ENCODE assay signal across 11 cellular contexts in genomic region chr7:92131764-92132330, GRCh38. TPM values are rescaled to one million over a fixed set of nuclear protein-coding genes. Genes with fewer than 3 reads are reported as not detected.
DNase-seq lines count a peak whose midpoint lies in the region; ATAC-seq, FAIRE-seq and TF ChIP-seq lines count a peak whose summit lies in the region.
"Had no signal": no experiment of that assay in that cellular context is flagged by ENCODE, and none has a peak within 500 bp of the region (broad histone marks: within the 10 kb centered on the region; RNA-seq: fewer than 3 reads in every experiment).

No MANE protein-coding gene starts in this region.

- DNase-seq in A549 (ENCODE audit: low read depth in 1 of 2, low spot score in 1 of 2) (no peak), HEK293T (ENCODE audit: extremely low spot score) (no peak), hepatocyte (ENCODE audit: low spot score) (no peak), NCI-H446 (lab: John Stamatoyannopoulos, UW) (no peak)
- no peak for DNase-seq in activated T-helper 1 cell treated with anti-CD3 and anti-CD28 coated beads, Interleukin-12 subunit alpha, Interleukin-12 subunit beta, Interleukin-2, Interleukin-4 antibody, amounts not matched to agents 30 ng/mL and 10 ng/mL and 1 ng/mL, durations not matched to agents 14 hours and 24 hours and 36 hours (ENCODE audit: low spot score)
- no peak for DNase-seq in natural killer cell treated with Interleukin-12 subunit alpha and Interleukin-12 subunit beta and Interleukin-15 and Interleukin-18, amount 100 ng/mL, for 72 hours (ENCODE audit: low spot score)
- DNase-seq: NCI-H1105; stimulated activated naive CD4-positive, alpha-beta T cell had no signal

- ATAC-seq in A549 (no peak), GM18909 (IDR thresholded peaks at IDR 0.05; ENCODE audit: poor library complexity, unreplicated experiment) (no peak), HG02885 (IDR thresholded peaks at IDR 0.05; ENCODE audit: poor library complexity, unreplicated experiment) (no peak)
- no peak for ATAC-seq in natural killer cell treated with Interleukin-12 subunit alpha and Interleukin-12 subunit beta and Interleukin-15 and Interleukin-18, amount 100 ng/mL, for 72 hours

- no peak for TF ChIP-seq POLR2A in A549 (IDR thresholded peaks at IDR 0.05; ENCODE audit: low read length)

- H3K9me3 ChIP-seq in A549 = no peaks in the 10 kb centered on the region
- H3K9me3 ChIP-seq in hepatocyte (ENCODE audit: low read depth) = no peaks in the 10 kb centered on the region

- intact Hi-C loops in activated T-helper 1 cell treated with anti-CD3 and anti-CD28 coated beads, Interleukin-12 subunit alpha, Interleukin-12 subunit beta, Interleukin-2, Interleukin-4 antibody, amounts not matched to agents 30 ng/mL and 10 ng/mL and 1 ng/mL, durations not matched to agents 14 hours and 24 hours and 36 hours (cut with micrococcal nuclease) = loop anchor here (2.0 to 10.0 kb wide), 4 partner anchors 95 to 1873 kb away; partner anchors contain the start of gene BET1

- peaks cover 49% of the 10 kb centered on the region for H3K4me1 Mint-ChIP-seq in activated T-helper 1 cell treated with anti-CD3 and anti-CD28 coated beads, Interleukin-12 subunit alpha, Interleukin-12 subunit beta, Interleukin-2, Interleukin-4 antibody, amounts not matched to agents 30 ng/mL and 10 ng/mL and 1 ng/mL, durations not matched to agents 14 hours and 24 hours and 36 hours (ENCODE audit: low read depth)
- peaks cover 27% of the 10 kb centered on the region in 2 donors for H3K4me1 Mint-ChIP-seq in natural killer cell treated with Interleukin-12 subunit alpha and Interleukin-12 subunit beta and Interleukin-15 and Interleukin-18, amount 100 ng/mL, for 72 hours (ENCODE audit: low read depth in 2 of 2)

- peaks cover 71% of the 10 kb centered on the region for H3K79me2 ChIP-seq in hepatocyte

- no peaks in the 10 kb centered on the region for H3K36me3 ChIP-seq in hepatocyte (replicated peaks; ENCODE audit: insufficient read depth, low read depth)

- H3K4me2 ChIP-seq in A549 (peak overlapping the region; percentile 79; the same call in 2 of the 3 replicates), hepatocyte (peak overlapping the region; percentile 80)

- H4K20me1 ChIP-seq in hepatocyte (ENCODE audit: insufficient read depth, poor library complexity, severe bottlenecking) = peaks cover 42% of the 10 kb centered on the region

- H3K27me3 Mint-ChIP-seq in activated T-helper 1 cell treated with anti-CD3 and anti-CD28 coated beads, Interleukin-12 subunit alpha, Interleukin-12 subunit beta, Interleukin-2, Interleukin-4 antibody, amounts not matched to agents 30 ng/mL and 10 ng/mL and 1 ng/mL, durations not matched to agents 14 hours and 24 hours and 36 hours (ENCODE audit: insufficient read depth) = no peaks in the 10 kb centered on the region
- no peaks in the 10 kb centered on the region for H3K27me3 Mint-ChIP-seq in natural killer cell treated with Interleukin-12 subunit alpha and Interleukin-12 subunit beta and Interleukin-15 and Interleukin-18, amount 100 ng/mL, for 72 hours

- H3K9me2 ChIP-seq in hepatocyte (replicated peaks; ENCODE audit: insufficient read depth) = no peaks in the 10 kb centered on the region

- H3K4me3 ChIP-seq in A549 (no peak overlapping the region), hepatocyte (peak overlapping the region; percentile 70)

- H3K27ac ChIP-seq in A549 (no peak overlapping the region), hepatocyte (no peak overlapping the region)

- WGBS in A549 (ENCODE audit: missing lambda C conversion rate) = 82% methylated on average over 4 of the region's 4 CpGs
- 46% methylated on average over 4 of the region's 4 CpGs for WGBS in hepatocyte (ENCODE audit: low lambda C conversion rate, missing lambda C conversion rate)

- H2AFZ ChIP-seq in hepatocyte = no peak overlapping the region

- H3K4me1 ChIP-seq in A549 = peaks cover 13% of the 10 kb centered on the region; the same call in 2 of the 3 replicates
- H3K4me1 ChIP-seq in hepatocyte (ENCODE audit: insufficient read depth) = peaks cover 6% of the 10 kb centered on the region

- no peak for TF ChIP-seq EP300 in A549 (IDR thresholded peaks at IDR 0.05)

- no peak for FAIRE-seq in A549 (lab: Jason Lieb, UNC)
- FAIRE-seq: colon had no signal

- H3K36me3 Mint-ChIP-seq in activated T-helper 1 cell treated with anti-CD3 and anti-CD28 coated beads, Interleukin-12 subunit alpha, Interleukin-12 subunit beta, Interleukin-2, Interleukin-4 antibody, amounts not matched to agents 30 ng/mL and 10 ng/mL and 1 ng/mL, durations not matched to agents 14 hours and 24 hours and 36 hours (ENCODE audit: low read depth) = peaks cover 37% of the 10 kb centered on the region
- peaks cover 23% of the 10 kb centered on the region for H3K36me3 Mint-ChIP-seq in natural killer cell treated with Interleukin-12 subunit alpha and Interleukin-12 subunit beta and Interleukin-15 and Interleukin-18, amount 100 ng/mL, for 72 hours

- TF ChIP-seq RAD21 in A549 (conservative IDR thresholded peaks at IDR 0.05 in 1 of 2, IDR thresholded peaks at IDR 0.05 in 1 of 2) = no peak

- POLR2A ChIA-PET in A549 (lab: Yijun Ruan, JAX) = interaction anchor here (0.7 kb wide), 1 partner anchor 114 kb away, joined by 3 read pairs; the partner anchor contains the start of genes ANKIB1 and KRIT1
- POLR2A ChIA-PET in HEK293T (lab: Yijun Ruan, JAX) = no interaction called here

- H3K27me3 ChIP-seq in hepatocyte = no peaks in the 10 kb centered on the region

- CTCF ChIA-PET in A549 (lab: Yijun Ruan, JAX) = interaction anchor here (2.4 kb wide), 1 partner anchor 12 kb away, joined by 8 read pairs; no protein-coding TSS in a partner anchor
- CTCF ChIA-PET in HEK293T (lab: Yijun Ruan, JAX) = interaction anchor here (0.5 to 1.1 kb wide), 2 partner anchors 47 to 349 kb away, joined by 3 read pairs; partner anchors contain the start of gene LRRD1

- no peak overlapping the region for H3K27ac Mint-ChIP-seq in activated T-helper 1 cell treated with anti-CD3 and anti-CD28 coated beads, Interleukin-12 subunit alpha, Interleukin-12 subunit beta, Interleukin-2, Interleukin-4 antibody, amounts not matched to agents 30 ng/mL and 10 ng/mL and 1 ng/mL, durations not matched to agents 14 hours and 24 hours and 36 hours
- H3K27ac Mint-ChIP-seq in natural killer cell treated with Interleukin-12 subunit alpha and Interleukin-12 subunit beta and Interleukin-15 and Interleukin-18, amount 100 ng/mL, for 72 hours = no peak overlapping the region

- no peak for TF ChIP-seq CTCF in A549 (IDR thresholded peaks at IDR 0.05)
- no peak for TF ChIP-seq CTCF in hepatocyte (IDR thresholded peaks at IDR 0.05; ENCODE audit: poor library complexity)

- no peaks in the 10 kb centered on the region for H3K9me3 Mint-ChIP-seq in activated T-helper 1 cell treated with anti-CD3 and anti-CD28 coated beads, Interleukin-12 subunit alpha, Interleukin-12 subunit beta, Interleukin-2, Interleukin-4 antibody, amounts not matched to agents 30 ng/mL and 10 ng/mL and 1 ng/mL, durations not matched to agents 14 hours and 24 hours and 36 hours
- H3K9me3 Mint-ChIP-seq in natural killer cell treated with Interleukin-12 subunit alpha and Interleukin-12 subunit beta and Interleukin-15 and Interleukin-18, amount 100 ng/mL, for 72 hours = no peaks in the 10 kb centered on the region

- H3K4me3 Mint-ChIP-seq in activated T-helper 1 cell treated with anti-CD3 and anti-CD28 coated beads, Interleukin-12 subunit alpha, Interleukin-12 subunit beta, Interleukin-2, Interleukin-4 antibody, amounts not matched to agents 30 ng/mL and 10 ng/mL and 1 ng/mL, durations not matched to agents 14 hours and 24 hours and 36 hours = peak overlapping the region; percentile 25
- H3K4me3 Mint-ChIP-seq in natural killer cell treated with Interleukin-12 subunit alpha and Interleukin-12 subunit beta and Interleukin-15 and Interleukin-18, amount 100 ng/mL, for 72 hours = no peak overlapping the region

TF ChIP-seq in A549, 52 proteins besides CTCF, POLR2A, EP300 and RAD21 (continues in another document):
- TF ChIP-seq HOXB13 (CRISPR knock-in tag; IDR thresholded peaks at IDR 0.05; ENCODE audit: low read depth) (no peak), ZSCAN20 (CRISPR knock-in tag; IDR thresholded peaks at IDR 0.05) (no peak), HOXA7 (CRISPR knock-in tag; IDR thresholded peaks at IDR 0.05) (no peak), ZC3H11A (IDR thresholded peaks at IDR 0.05) (no peak), MYC (IDR thresholded peaks at IDR 0.05; ENCODE audit: borderline replicate concordance, low read length) (no peak)

RNA-seq across cellular contexts. Expression of gene CYP51A1, which starts 2.4 kb away (rescaled TPM):
- polyA plus RNA-seq in A549 (2011; rRNA removed) = 12.6 and 18.1 TPM in 2 replicates
- polyA plus RNA-seq in A549 (2012; cell fraction: cytosol; rRNA removed) = 6.4 and 8.8 TPM in 2 replicates
- polyA plus RNA-seq in A549 (2012; cell fraction: nucleus; rRNA removed) = 3.5 and 8.5 TPM in 2 replicates
- polyA plus RNA-seq in A549 (2017; fragmentation: RNase III; extraction: RNeasy Plus Mini Kit Qiagen cat#74134 plus additional on column Dnase treatment) = 39.5 to 57.3 TPM (median 51.8 TPM) in 3 replicates
- 7.2 and 9.1 TPM in 2 replicates for polyA minus RNA-seq in A549 (2011; rRNA and poly(A)+ RNA removed)
- 96.9 and 102 TPM in 2 replicates for total RNA-seq in activated T-helper 1 cell treated with anti-CD3 and anti-CD28 coated beads, Interleukin-12 subunit alpha, Interleukin-12 subunit beta, Interleukin-2, Interleukin-4 antibody, amounts not matched to agents 30 ng/mL and 10 ng/mL and 1 ng/mL, durations not matched to agents 14 hours and 24 hours and 36 hours
- 414 and 425 TPM in 2 replicates for total RNA-seq in hepatocyte
- 155 and 200 TPM in 2 replicates for polyA plus RNA-seq in hepatocyte
- total RNA-seq in natural killer cell treated with Interleukin-12 subunit alpha and Interleukin-12 subunit beta and Interleukin-15 and Interleukin-18, amount 100 ng/mL, for 72 hours = 10 to 100 TPM; 62.5 to 74.6 TPM

RNA-seq across cellular contexts. Expression of gene LRRD1, which starts 47.1 kb away (rescaled TPM):
- not detected in 2 replicates for polyA plus RNA-seq in A549 (2011; rRNA removed)
- polyA plus RNA-seq in A549 (2012; cell fraction: cytosol; rRNA removed) = not detected in 2 replicates
- not detected in 2 replicates for polyA plus RNA-seq in A549 (2012; cell fraction: nucleus; rRNA removed)
- polyA plus RNA-seq in A549 (2017; fragmentation: RNase III; extraction: RNeasy Plus Mini Kit Qiagen cat#74134 plus additional on column Dnase treatment) = not detected in 3 replicates
- not detected in 2 replicates for polyA minus RNA-seq in A549 (2011; rRNA and poly(A)+ RNA removed)
- total RNA-seq in activated T-helper 1 cell treated with anti-CD3 and anti-CD28 coated beads, Interleukin-12 subunit alpha, Interleukin-12 subunit beta, Interleukin-2, Interleukin-4 antibody, amounts not matched to agents 30 ng/mL and 10 ng/mL and 1 ng/mL, durations not matched to agents 14 hours and 24 hours and 36 hours = not detected in 2 replicates
- 0.08 and 0.77 TPM in 2 replicates for total RNA-seq in hepatocyte
- polyA plus RNA-seq in hepatocyte = not detected in 2 replicates
- total RNA-seq in natural killer cell treated with Interleukin-12 subunit alpha and Interleukin-12 subunit beta and Interleukin-15 and Interleukin-18, amount 100 ng/mL, for 72 hours = not detected
